ENCODE assay signal across 14 cellular contexts in the genomic region with DNA sequence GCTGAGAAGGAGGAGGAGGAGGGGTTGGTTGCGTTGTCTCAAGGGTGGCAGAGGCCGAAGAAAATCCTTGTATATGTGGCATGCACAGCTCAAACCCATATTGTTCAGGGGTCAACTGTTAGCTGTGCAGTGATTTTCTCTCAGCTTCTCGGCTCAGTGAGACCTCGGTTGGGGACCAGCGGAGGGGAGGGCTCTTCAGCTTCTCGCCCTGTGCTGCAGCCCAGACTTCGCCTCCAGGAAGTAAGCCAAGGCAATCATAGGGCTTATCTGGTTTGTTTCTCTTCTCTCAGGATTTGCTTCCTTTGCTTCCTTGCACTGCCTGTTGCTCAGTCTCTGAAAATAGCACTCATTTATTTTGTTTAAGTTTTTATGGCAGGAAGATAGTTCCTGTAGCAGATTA.
DNase-seq lines count a peak whose midpoint lies in the region; FAIRE-seq and TF ChIP-seq lines count a peak whose summit lies in the region.
"Had no signal": no experiment of that assay in that cellular context is flagged by ENCODE, and none has a peak within 500 bp of the region (broad histone marks: within the 10 kb centered on the region; RNA-seq: fewer than 3 reads in every experiment).

No MANE protein-coding gene starts in this region.

- no peaks in the 10 kb centered on the region for H3K9me3 ChIP-seq in mucosa of stomach (ENCODE audit: control insufficient read depth, low read length)
- H3K9me3 ChIP-seq in tibial nerve = peaks cover 0 to 2% (median 0%) of the 10 kb centered on the region in 4 donors

- H3K36me3 ChIP-seq in mucosa of stomach (ENCODE audit: control insufficient read depth, insufficient read depth, low read length) (no peaks in the 10 kb centered on the region), tibial nerve (no peaks in the 10 kb centered on the region)

- peak overlapping the region; percentile 53 for H3K9ac ChIP-seq in mucosa of stomach (ENCODE audit: low read length)
- H3K9ac ChIP-seq: GM23248 had no signal

- no peak for TF ChIP-seq CTCF in fibroblast of the aortic adventitia (IDR thresholded peaks at IDR 0.05; ENCODE audit: insufficient read depth, low read length)
- TF ChIP-seq CTCF in tibial nerve (IDR thresholded peaks at IDR 0.05) = no peak

- H3K4me3 ChIP-seq in fibroblast of the aortic adventitia (ENCODE audit: low read depth, low read length) = peak overlapping the region; percentile 11
- H3K4me3 ChIP-seq in mucosa of stomach (ENCODE audit: low read length) = no peak overlapping the region
- H3K4me3 ChIP-seq in tibial nerve = no peak overlapping the region
- H3K4me3 ChIP-seq: GM23248 had no signal

- H3K4me1 ChIP-seq in mucosa of stomach (ENCODE audit: control insufficient read depth, insufficient read depth, low read length) (peaks cover 38% of the 10 kb centered on the region), tibial nerve (peaks cover 0 to 20% (median 4%) of the 10 kb centered on the region in 4 donors)

- H3K27ac ChIP-seq in tibial nerve = peak overlapping the region in 3 of 4 donors; percentile 31 to 65 (median 33)
- H3K27ac ChIP-seq: GM23248 had no signal

- peak; percentile 44 for DNase-seq in fibroblast of the aortic adventitia (ENCODE audit: low read depth)
- DNase-seq in tibial nerve (ENCODE audit: low spot score in 2 of 2) = no peak
- no peak for DNase-seq in NCI-H1417 treated with DMSO at 0.1 percent for 48 hours (lab: John Stamatoyannopoulos, UW)
- DNase-seq in activated CD8-positive, alpha-beta memory T cell treated with anti-CD3 and anti-CD28 coated beads for 24 hours = no peak
- DNase-seq in germinal center (ENCODE audit: low spot score) = no peak
- no peak for DNase-seq in foreskin melanocyte
- DNase-seq: activated CD4-positive, alpha-beta T cell treated with anti-CD3 and anti-CD28 coated beads, Interleukin-2, amount 50 U/mL, for 48 hours; activated naive CD4-positive, alpha-beta T cell treated with anti-CD3 and anti-CD28 coated beads, Interleukin-2, amount 50 U/mL, for 16 hours; effector CD8-positive, alpha-beta T cell; NCI-H1930; stimulated activated naive B cell treated with anti-CD40 and anti-IgM and Interleukin-4, amounts not matched to agents 10 μg/mL and 1 μg/mL and 100 μg/mL, for 72 hours had no signal

- TF ChIP-seq EP300 in tibial nerve (IDR thresholded peaks at IDR 0.05) = no peak

- TF ChIP-seq POLR2A in tibial nerve (IDR thresholded peaks at IDR 0.05) = no peak

- H3K27me3 ChIP-seq in mucosa of stomach (ENCODE audit: control insufficient read depth, insufficient read depth, low read length) (no peaks in the 10 kb centered on the region), tibial nerve (no peaks in the 10 kb centered on the region)

- FAIRE-seq in TTC549 (lab: Jason Lieb, UNC) = peak; percentile 98

- 13 to 29% methylated on average over 7 of the region's 7 CpGs for WGBS in tibial nerve, 2 donors
